In the genomic region with DNA sequence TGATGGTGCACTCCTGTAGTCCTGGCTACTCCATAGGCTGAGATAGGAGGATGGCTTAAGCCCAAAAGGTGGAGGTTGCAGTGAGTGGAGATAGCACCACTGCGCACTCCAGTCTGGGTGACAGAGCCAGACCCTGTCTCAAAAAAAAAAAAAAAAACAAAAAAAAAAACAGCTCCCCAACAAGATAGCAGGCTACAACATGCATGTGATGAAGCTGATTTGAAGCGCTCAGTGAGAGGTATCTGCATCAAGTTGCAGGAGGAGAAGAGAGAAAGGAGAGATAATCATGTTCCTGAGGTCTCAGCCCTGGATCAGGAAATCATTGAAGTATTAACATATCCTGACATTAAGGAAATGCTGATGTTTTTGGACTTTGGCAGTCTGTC, we compare ENCODE assay signal across 8 cellular contexts. TPM values are rescaled to one million over a fixed set of nuclear protein-coding genes. Genes with fewer than 3 reads are reported as not detected.
DNase-seq lines count a peak whose midpoint lies in the region; ATAC-seq and TF ChIP-seq lines count a peak whose summit lies in the region.

No MANE protein-coding gene starts in this region.

- H4K20me1 ChIP-seq in OCI-LY1 (ENCODE audit: insufficient read depth, low read length): no peaks in the 10 kb centered on the region

- peak overlapping the region; percentile 60 for H3K27ac ChIP-seq in OCI-LY1 (ENCODE audit: low read depth, low read length, poor library complexity, severe bottlenecking)
- H3K27ac ChIP-seq in caudate nucleus (ENCODE audit: low read depth, low read length): peak overlapping the region; percentile 36

- peaks cover 18% of the 10 kb centered on the region for H3K4me1 Mint-ChIP-seq in activated CD4-positive, alpha-beta T cell treated with anti-CD3 and anti-CD28 coated beads, Interleukin-2, amount 10 ng/mL, durations not matched to agents 24 days and 14 days

- H3K36me3 Mint-ChIP-seq in activated CD4-positive, alpha-beta T cell treated with anti-CD3 and anti-CD28 coated beads, Interleukin-2, amount 10 ng/mL, durations not matched to agents 24 days and 14 days (ENCODE audit: low read depth): peaks cover 7% of the 10 kb centered on the region

- no peak for DNase-seq in activated CD4-positive, alpha-beta T cell treated with anti-CD3 and anti-CD28 coated beads, Interleukin-2, amount 10 ng/mL, durations not matched to agents 24 days and 14 days
- DNase-seq in activated CD4-positive, alpha-beta T cell treated with anti-CD3 and anti-CD28 coated beads, Interleukin-2, amount 50 U/mL, for 4 hours: no peak
- DNase-seq in caudate nucleus (lab: John Stamatoyannopoulos, UW) (no peak), GM13977 (ENCODE audit: low spot score) (no peak)

- no peak for ATAC-seq in HG03159 (IDR thresholded peaks at IDR 0.05; ENCODE audit: unreplicated experiment)
- no peak for ATAC-seq in HG03039 (IDR thresholded peaks at IDR 0.05; ENCODE audit: unreplicated experiment)

- intact Hi-C loops in activated CD4-positive, alpha-beta T cell treated with anti-CD3 and anti-CD28 coated beads, Interleukin-2, amount 10 ng/mL, durations not matched to agents 24 days and 14 days (cut with micrococcal nuclease): loop anchor here (1.0 kb wide), 1 partner anchor 66 kb away; a partner anchor contains a TSS

- H3K9me2 ChIP-seq in OCI-LY1 (ENCODE audit: low read depth, low read length): no peaks in the 10 kb centered on the region

- H3K36me3 ChIP-seq in OCI-LY1 (ENCODE audit: insufficient read depth, low read length) (peaks cover 36% of the 10 kb centered on the region), neuron (ENCODE audit: insufficient read depth, low read length) (peaks cover 14% of the 10 kb centered on the region)

- H3K9ac ChIP-seq in OCI-LY1 (ENCODE audit: low read length): no peak overlapping the region; the same call in 1 of the 2 replicates

- no peaks in the 10 kb centered on the region for H3K27me3 Mint-ChIP-seq in activated CD4-positive, alpha-beta T cell treated with anti-CD3 and anti-CD28 coated beads, Interleukin-2, amount 10 ng/mL, durations not matched to agents 24 days and 14 days

- no peaks in the 10 kb centered on the region for H3K27me3 ChIP-seq in OCI-LY1 (ENCODE audit: insufficient read depth, low read length)
- no peaks in the 10 kb centered on the region for H3K27me3 ChIP-seq in neuron (ENCODE audit: insufficient read depth, low read length)

- H2AFZ ChIP-seq in OCI-LY1 (ENCODE audit: low read length) (no peak overlapping the region), neuron (ENCODE audit: low read depth, low read length) (peak overlapping the region; percentile 77)

- H3K4me1 ChIP-seq in OCI-LY1 (ENCODE audit: insufficient read depth, low read length, severe bottlenecking): peaks cover 22% of the 10 kb centered on the region
- H3K4me1 ChIP-seq in neuron (ENCODE audit: insufficient read depth, low read length): peaks cover 5% of the 10 kb centered on the region

- H3K27ac Mint-ChIP-seq in activated CD4-positive, alpha-beta T cell treated with anti-CD3 and anti-CD28 coated beads, Interleukin-2, amount 10 ng/mL, durations not matched to agents 24 days and 14 days: no peak overlapping the region

- peaks cover 7% of the 10 kb centered on the region; the same call in 1 of the 2 replicates for H3K79me2 ChIP-seq in OCI-LY1 (ENCODE audit: insufficient read depth, low read length)

- TF ChIP-seq CTCF in OCI-LY1 (IDR thresholded peaks at IDR 0.05; ENCODE audit: low read length) (no peak), GM13977 (IDR thresholded peaks at IDR 0.05; ENCODE audit: extremely low read depth, insufficient read depth, missing control alignments) (no peak)

- H3K9me3 Mint-ChIP-seq in activated CD4-positive, alpha-beta T cell treated with anti-CD3 and anti-CD28 coated beads, Interleukin-2, amount 10 ng/mL, durations not matched to agents 24 days and 14 days: no peaks in the 10 kb centered on the region

- H3K4me3 ChIP-seq in OCI-LY1 (ENCODE audit: low read depth, low read length, poor library complexity, severe bottlenecking): no peak overlapping the region
- peak overlapping the region; percentile 9 for H3K4me3 ChIP-seq in neuron (ENCODE audit: low read length)

- peak overlapping the region; percentile 89 for H3K4me3 Mint-ChIP-seq in activated CD4-positive, alpha-beta T cell treated with anti-CD3 and anti-CD28 coated beads, Interleukin-2, amount 10 ng/mL, durations not matched to agents 24 days and 14 days

- in situ Hi-C loops in GM13977 (cut with MboI; ENCODE audit: low pct_unique_long_range_greater_than_20kb, low sequenced_read_pairs, unreplicated experiment): no loop called here

- no peaks in the 10 kb centered on the region for H3K9me3 ChIP-seq in OCI-LY1 (ENCODE audit: low read length)
- H3K9me3 ChIP-seq in neuron (ENCODE audit: low read length): no peaks in the 10 kb centered on the region

- H3F3A ChIP-seq in OCI-LY1 (ENCODE audit: insufficient read depth, low read length): 0 out of 2 replicates have a peak, but pooled peaks cover 4% of the 10 kb centered on the region

- H3K4me2 ChIP-seq in OCI-LY1 (ENCODE audit: low read length): no peak overlapping the region; the same call in 1 of the 2 replicates

RNA-seq across cellular contexts. Expression of a gene that starts 0.6 kb away (rescaled TPM):
- total RNA-seq in activated CD4-positive, alpha-beta T cell treated with anti-CD3 and anti-CD28 coated beads, Interleukin-2, amount 10 ng/mL, durations not matched to agents 24 days and 14 days: 21.4 and 24.5 TPM in 2 replicates

RNA-seq across cellular contexts. Expression of a gene that starts 27.4 kb away (rescaled TPM):
- total RNA-seq in activated CD4-positive, alpha-beta T cell treated with anti-CD3 and anti-CD28 coated beads, Interleukin-2, amount 10 ng/mL, durations not matched to agents 24 days and 14 days: 0.92 and 1.3 TPM in 2 replicates
